11 cellular contexts compared by ENCODE assay signal in the genomic region with DNA sequence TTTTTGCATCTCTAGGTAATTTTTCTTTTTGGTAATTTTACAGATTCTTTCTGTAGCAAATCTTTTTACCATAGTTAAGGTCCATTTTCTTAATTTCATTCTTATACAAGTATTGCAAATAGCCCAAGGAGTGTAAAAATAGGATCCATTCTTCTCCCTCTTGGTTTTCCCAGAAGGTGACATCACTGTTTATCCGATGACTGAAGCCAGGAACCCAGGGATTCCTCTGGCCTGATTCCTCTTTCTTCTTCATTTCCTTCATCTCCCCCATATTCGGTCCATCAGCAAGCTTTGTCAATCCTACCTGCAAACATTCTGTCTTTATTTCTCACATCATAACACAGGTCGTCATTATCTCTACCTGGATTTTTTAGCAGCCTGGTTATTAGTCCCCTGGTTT. TPM values are rescaled to one million over a fixed set of nuclear protein-coding genes. Genes with fewer than 3 reads are reported as not detected.
DNase-seq lines count a peak whose midpoint lies in the region; ATAC-seq lines count a peak whose summit lies in the region.
"Had no signal": no experiment of that assay in that cellular context is flagged by ENCODE, and none has a peak within 500 bp of the region (broad histone marks: within the 10 kb centered on the region; RNA-seq: fewer than 3 reads in every experiment).

No MANE protein-coding gene starts in this region.

- H3K27me3 Mint-ChIP-seq in activated naive CD4-positive, alpha-beta T cell treated with anti-CD3 and anti-CD28 coated beads, Interleukin-2, amount 50 U/mL, for 24 hours: no peaks in the 10 kb centered on the region
- no peaks in the 10 kb centered on the region for H3K27me3 Mint-ChIP-seq in activated T-helper 1 cell treated with anti-CD3 and anti-CD28 coated beads, Interleukin-12 subunit alpha, Interleukin-12 subunit beta, Interleukin-2, Interleukin-4 antibody, amounts not matched to agents 30 ng/mL and 10 ng/mL and 1 ng/mL, durations not matched to agents 14 hours and 24 hours and 36 hours (ENCODE audit: insufficient read depth)
- H3K27me3 Mint-ChIP-seq: activated naive CD8-positive, alpha-beta T cell treated with anti-CD3 and anti-CD28 coated beads, Interleukin-2, amount 10 ng/mL, durations not matched to agents 7 days and 5 days had no signal

- peak overlapping the region; percentile 87 for H3K27ac Mint-ChIP-seq in activated naive CD4-positive, alpha-beta T cell treated with anti-CD3 and anti-CD28 coated beads, Interleukin-2, amount 50 U/mL, for 24 hours
- peak overlapping the region; percentile 8 for H3K27ac Mint-ChIP-seq in activated T-helper 1 cell treated with anti-CD3 and anti-CD28 coated beads, Interleukin-12 subunit alpha, Interleukin-12 subunit beta, Interleukin-2, Interleukin-4 antibody, amounts not matched to agents 30 ng/mL and 10 ng/mL and 1 ng/mL, durations not matched to agents 14 hours and 24 hours and 36 hours
- H3K27ac Mint-ChIP-seq: activated naive CD8-positive, alpha-beta T cell treated with anti-CD3 and anti-CD28 coated beads, Interleukin-2, amount 10 ng/mL, durations not matched to agents 7 days and 5 days had no signal

- DNase-seq in activated naive CD4-positive, alpha-beta T cell treated with Interleukin-2 at 50 U/mL for 16 hours: no peak
- DNase-seq in activated T-helper 1 cell treated with anti-CD3 and anti-CD28 coated beads, Interleukin-12 subunit alpha, Interleukin-12 subunit beta, Interleukin-2, Interleukin-4 antibody, amounts not matched to agents 30 ng/mL and 10 ng/mL and 1 ng/mL, durations not matched to agents 14 hours and 24 hours and 36 hours (ENCODE audit: low spot score): no peak
- DNase-seq in kidney tubule cell (ENCODE audit: low spot score) (peak; percentile 34), stromal cell of bone marrow (ENCODE audit: low read depth) (peak; percentile 28), NCI-H774 (lab: John Stamatoyannopoulos, UW) (no peak), NCI-H526 treated with DMSO at 0.1 percent for 48 hours (lab: John Stamatoyannopoulos, UW) (no peak)
- DNase-seq: activated naive CD8-positive, alpha-beta T cell treated with anti-CD3 and anti-CD28 coated beads, Interleukin-2, amount 10 ng/mL, durations not matched to agents 7 days and 5 days; NCI-H69; stimulated activated CD4-positive, alpha-beta T cell treated with anti-CD3 and anti-CD28 coated beads, Interleukin-4, amount 100 ng/mL, for 24 hours had no signal

- H3K9me3 Mint-ChIP-seq in activated naive CD4-positive, alpha-beta T cell treated with anti-CD3 and anti-CD28 coated beads, Interleukin-2, amount 50 U/mL, for 24 hours: no peaks in the 10 kb centered on the region
- no peaks in the 10 kb centered on the region for H3K9me3 Mint-ChIP-seq in activated T-helper 1 cell treated with anti-CD3 and anti-CD28 coated beads, Interleukin-12 subunit alpha, Interleukin-12 subunit beta, Interleukin-2, Interleukin-4 antibody, amounts not matched to agents 30 ng/mL and 10 ng/mL and 1 ng/mL, durations not matched to agents 14 hours and 24 hours and 36 hours
- H3K9me3 Mint-ChIP-seq: activated naive CD8-positive, alpha-beta T cell treated with anti-CD3 and anti-CD28 coated beads, Interleukin-2, amount 10 ng/mL, durations not matched to agents 7 days and 5 days had no signal

- intact Hi-C loops in activated T-helper 1 cell treated with anti-CD3 and anti-CD28 coated beads, Interleukin-12 subunit alpha, Interleukin-12 subunit beta, Interleukin-2, Interleukin-4 antibody, amounts not matched to agents 30 ng/mL and 10 ng/mL and 1 ng/mL, durations not matched to agents 14 hours and 24 hours and 36 hours (cut with micrococcal nuclease): loop anchor here (5.0 to 10.0 kb wide), 4 partner anchors 488 to 870 kb away; a partner anchor contains a TSS

- H3K4me3 Mint-ChIP-seq in activated naive CD4-positive, alpha-beta T cell treated with anti-CD3 and anti-CD28 coated beads, Interleukin-2, amount 50 U/mL, for 24 hours: peak overlapping the region; percentile 98
- no peak overlapping the region for H3K4me3 Mint-ChIP-seq in activated T-helper 1 cell treated with anti-CD3 and anti-CD28 coated beads, Interleukin-12 subunit alpha, Interleukin-12 subunit beta, Interleukin-2, Interleukin-4 antibody, amounts not matched to agents 30 ng/mL and 10 ng/mL and 1 ng/mL, durations not matched to agents 14 hours and 24 hours and 36 hours

- ATAC-seq in GM21360 (IDR thresholded peaks at IDR 0.05; ENCODE audit: unreplicated experiment): no peak

- peaks cover 67% of the 10 kb centered on the region for H3K4me1 Mint-ChIP-seq in activated naive CD4-positive, alpha-beta T cell treated with anti-CD3 and anti-CD28 coated beads, Interleukin-2, amount 50 U/mL, for 24 hours
- peaks cover 62% of the 10 kb centered on the region for H3K4me1 Mint-ChIP-seq in activated T-helper 1 cell treated with anti-CD3 and anti-CD28 coated beads, Interleukin-12 subunit alpha, Interleukin-12 subunit beta, Interleukin-2, Interleukin-4 antibody, amounts not matched to agents 30 ng/mL and 10 ng/mL and 1 ng/mL, durations not matched to agents 14 hours and 24 hours and 36 hours (ENCODE audit: low read depth)

- peaks cover 27% of the 10 kb centered on the region for H3K36me3 Mint-ChIP-seq in activated naive CD4-positive, alpha-beta T cell treated with anti-CD3 and anti-CD28 coated beads, Interleukin-2, amount 50 U/mL, for 24 hours
- H3K36me3 Mint-ChIP-seq in activated T-helper 1 cell treated with anti-CD3 and anti-CD28 coated beads, Interleukin-12 subunit alpha, Interleukin-12 subunit beta, Interleukin-2, Interleukin-4 antibody, amounts not matched to agents 30 ng/mL and 10 ng/mL and 1 ng/mL, durations not matched to agents 14 hours and 24 hours and 36 hours (ENCODE audit: low read depth): peaks cover 49% of the 10 kb centered on the region

RNA-seq across cellular contexts. Expression of a gene that starts 5.3 kb away (rescaled TPM):
- 67.0 and 68.4 TPM in 2 replicates for total RNA-seq in activated T-helper 1 cell treated with anti-CD3 and anti-CD28 coated beads, Interleukin-12 subunit alpha, Interleukin-12 subunit beta, Interleukin-2, Interleukin-4 antibody, amounts not matched to agents 30 ng/mL and 10 ng/mL and 1 ng/mL, durations not matched to agents 14 hours and 24 hours and 36 hours

Comparison
In these comparisons a context has a peak if more than half of its experiments do, and no peak if none do; other contexts are left out.
1. DNase-seq: peak in kidney tubule cell (single experiment) and stromal cell of bone marrow (single experiment); none in activated naive CD4-positive, alpha-beta T cell treated with Interleukin-2 at 50 U/mL for 16 hours (single experiment), activated T-helper 1 cell treated with anti-CD3 and anti-CD28 coated beads, Interleukin-12 subunit alpha, Interleukin-12 subunit beta, Interleukin-2, Interleukin-4 antibody, amounts not matched to agents 30 ng/mL and 10 ng/mL and 1 ng/mL, durations not matched to agents 14 hours and 24 hours and 36 hours (single experiment), NCI-H774 (single experiment) and NCI-H526 treated with DMSO at 0.1 percent for 48 hours (single experiment).